Comparison of ENCODE assay signal across 13 cellular contexts in genomic region chr1:100989306-100990077, GRCh38. TPM values are rescaled to one million over a fixed set of nuclear protein-coding genes. Genes with fewer than 3 reads are reported as not detected.
DNase-seq lines count a peak whose midpoint lies in the region; ATAC-seq and TF ChIP-seq lines count a peak whose summit lies in the region.
"Had no signal": no experiment of that assay in that cellular context is flagged by ENCODE, and none has a peak within 500 bp of the region (broad histone marks: within the 10 kb centered on the region; RNA-seq: fewer than 3 reads in every experiment).

No MANE protein-coding gene starts in this region.

- H3K4me1 ChIP-seq in CD8-positive, alpha-beta T cell (ENCODE audit: insufficient read depth, low read length): peaks cover 2% of the 10 kb centered on the region
- peaks cover 0 to 2% of the 10 kb centered on the region in 2 donors for H3K4me1 ChIP-seq in naive thymus-derived CD4-positive, alpha-beta T cell (ENCODE audit: control insufficient read depth in 2 of 2, insufficient read depth in 2 of 2, low read length in 2 of 2)
- H3K4me1 ChIP-seq: spleen had no signal

- POLR2A ChIA-PET in CD8-positive, alpha-beta T cell (lab: Charles Lee): no interaction called here
- POLR2A ChIA-PET in naive thymus-derived CD4-positive, alpha-beta T cell (lab: Charles Lee): interaction anchor here (0.6 to 0.8 kb wide), 2 partner anchors 10 to 15 kb away, joined by 3 to 4 read pairs; no protein-coding TSS in a partner anchor

- no peaks in the 10 kb centered on the region for H3K27me3 Mint-ChIP-seq in CD8-positive, alpha-beta T cell (ENCODE audit: low read depth)
- no peaks in the 10 kb centered on the region for H3K27me3 Mint-ChIP-seq in naive thymus-derived CD4-positive, alpha-beta T cell

- ATAC-seq in CD8-positive, alpha-beta T cell: no peak
- ATAC-seq in naive thymus-derived CD4-positive, alpha-beta T cell: no peak
- ATAC-seq: activated CD4-positive, CD25-positive, alpha-beta regulatory T cell treated with anti-CD3 and anti-CD28 coated beads, Interleukin-2, amount 50 U/mL, for 24 hours had no signal

- H3K9me3 ChIP-seq in CD8-positive, alpha-beta T cell (ENCODE audit: low read length): no peaks in the 10 kb centered on the region
- no peaks in the 10 kb centered on the region for H3K9me3 ChIP-seq in naive thymus-derived CD4-positive, alpha-beta T cell (ENCODE audit: control insufficient read depth in 2 of 3, low read length in 3 of 3)
- H3K9me3 ChIP-seq: spleen had no signal

- H3K36me3 ChIP-seq in CD8-positive, alpha-beta T cell (ENCODE audit: insufficient read depth, low read length): no peaks in the 10 kb centered on the region
- peaks cover 0 to 24% (median 0%) of the 10 kb centered on the region in 3 experiments for H3K36me3 ChIP-seq in naive thymus-derived CD4-positive, alpha-beta T cell (ENCODE audit: control insufficient read depth in 2 of 3, insufficient read depth in 3 of 3, low read length in 3 of 3)

- peak overlapping the region; percentile 80 for H3K27ac Mint-ChIP-seq in CD8-positive, alpha-beta T cell
- peak overlapping the region in 5 of 9 donors; percentile 21 to 79 (median 43) for H3K27ac Mint-ChIP-seq in naive thymus-derived CD4-positive, alpha-beta T cell

- H3K27me3 ChIP-seq in CD8-positive, alpha-beta T cell (ENCODE audit: insufficient read depth, low read length): no peaks in the 10 kb centered on the region
- no peaks in the 10 kb centered on the region for H3K27me3 ChIP-seq in naive thymus-derived CD4-positive, alpha-beta T cell (ENCODE audit: control insufficient read depth in 2 of 2, insufficient read depth in 2 of 2, low read length in 2 of 2)
- H3K27me3 ChIP-seq: spleen had no signal

- peaks cover 64% of the 10 kb centered on the region for H3K36me3 Mint-ChIP-seq in CD8-positive, alpha-beta T cell
- peaks cover 16 to 58% (median 53%) of the 10 kb centered on the region in 5 donors for H3K36me3 Mint-ChIP-seq in naive thymus-derived CD4-positive, alpha-beta T cell

- intact Hi-C loops in CD8-positive, alpha-beta T cell (cut with DNase I, micrococcal nuclease): loop anchor here in 1 of 2 experiments (5.0 kb wide), 2 partner anchors 37 to 38 kb away; partner anchors contain the start of gene DPH5
- intact Hi-C loops in naive thymus-derived CD4-positive, alpha-beta T cell (cut with micrococcal nuclease): loop anchor here in 1 of 2 donors (2.0 kb wide), 1 partner anchor 15 kb away; no protein-coding TSS in a partner anchor
- intact Hi-C loops in posterior cingulate gyrus (cut with DNase I): no loop called here

- CTCF ChIA-PET in CD8-positive, alpha-beta T cell (lab: Charles Lee): interaction anchor here (1.0 kb wide), 1 partner anchor 249 kb away, joined by 5 read pairs; no protein-coding TSS in a partner anchor
- CTCF ChIA-PET in naive thymus-derived CD4-positive, alpha-beta T cell (lab: Charles Lee): interaction anchor here (1.9 kb wide), 1 partner anchor 10 kb away, joined by 4 read pairs; no protein-coding TSS in a partner anchor

- TF ChIP-seq CTCF in CD8-positive, alpha-beta T cell (IDR thresholded peaks at IDR 0.05): no peak

- H3K9me3 Mint-ChIP-seq in CD8-positive, alpha-beta T cell: no peaks in the 10 kb centered on the region
- peaks cover 0 to 12% (median 0%) of the 10 kb centered on the region in 11 donors for H3K9me3 Mint-ChIP-seq in naive thymus-derived CD4-positive, alpha-beta T cell

- no peak overlapping the region for H3K27ac ChIP-seq in CD8-positive, alpha-beta T cell (ENCODE audit: low read depth, low read length)
- H3K27ac ChIP-seq in epithelial cell of prostate: no peak overlapping the region
- no peak overlapping the region for H3K27ac ChIP-seq in naive thymus-derived CD4-positive, alpha-beta T cell (ENCODE audit: low read depth, low read length)

- no peak overlapping the region for H3K4me3 ChIP-seq in CD8-positive, alpha-beta T cell (ENCODE audit: low read depth, low read length)
- no peak overlapping the region for H3K4me3 ChIP-seq in naive thymus-derived CD4-positive, alpha-beta T cell (ENCODE audit: low read length)
- H3K4me3 ChIP-seq: spleen had no signal

- no peak for DNase-seq in CD8-positive, alpha-beta T cell
- peak; percentile 64 for DNase-seq in RPMI7951 (ENCODE audit: low read depth)
- DNase-seq in epithelial cell of prostate (ENCODE audit: low read depth, low spot score): peak; percentile 29
- DNase-seq in naive thymus-derived CD4-positive, alpha-beta T cell: no peak
- no peak for DNase-seq in activated T-cell treated with anti-CD3 and anti-CD28 coated beads, Interleukin-2, amount 50 U/mL, for 1 hour
- no peak for DNase-seq in activated gamma-delta T cell treated with Interleukin-2 at 50 U/mL for 16 hours
- no peak for DNase-seq in CD1c-positive myeloid dendritic cell (ENCODE audit: extremely low spot score)
- DNase-seq in posterior cingulate gyrus: no peak
- DNase-seq: hippocampal formation, NCI-H446 treated with DMSO at 0.1 percent for 48 hours, SHP77, spleen had no signal

- peaks cover 21% of the 10 kb centered on the region for H3K4me1 Mint-ChIP-seq in CD8-positive, alpha-beta T cell (ENCODE audit: low read depth)
- H3K4me1 Mint-ChIP-seq in naive thymus-derived CD4-positive, alpha-beta T cell: peaks cover 0 to 38% (median 25%) of the 10 kb centered on the region in 7 donors

- H3K4me3 Mint-ChIP-seq in CD8-positive, alpha-beta T cell: no peak overlapping the region
- H3K4me3 Mint-ChIP-seq in naive thymus-derived CD4-positive, alpha-beta T cell: no peak overlapping the region

RNA-seq across cellular contexts. Expression of gene DPH5, which starts 36.1 kb away (rescaled TPM):
- 10 to 100 TPM; 32.1 to 40.7 TPM for total RNA-seq in CD8-positive, alpha-beta T cell
- 20.5 and 21.9 TPM in 2 replicates for total RNA-seq in RPMI7951 (2014; rRNA removed; shearing (Covaris generic))
- total RNA-seq in naive thymus-derived CD4-positive, alpha-beta T cell: 10 to 100 TPM; 26.3 to 72.2 (median 45.3) TPM
- polyA plus RNA-seq in naive thymus-derived CD4-positive, alpha-beta T cell: 10 to 100 TPM; 53.7 to 57.4 TPM

Comparison
In these comparisons a context has a peak if more than half of its experiments do, and no peak if none do; other contexts are left out.
1. DNase-seq: peak in RPMI7951 (single experiment) and epithelial cell of prostate (single experiment); none in CD8-positive, alpha-beta T cell (0 of 7), naive thymus-derived CD4-positive, alpha-beta T cell (0 of 9), activated T-cell treated with anti-CD3 and anti-CD28 coated beads, Interleukin-2, amount 50 U/mL, for 1 hour (single experiment), activated gamma-delta T cell treated with Interleukin-2 at 50 U/mL for 16 hours (single experiment), CD1c-positive myeloid dendritic cell (single experiment) and posterior cingulate gyrus (0 of 10).